ENCODE assay signal across 1 cellular context in the genomic region with DNA sequence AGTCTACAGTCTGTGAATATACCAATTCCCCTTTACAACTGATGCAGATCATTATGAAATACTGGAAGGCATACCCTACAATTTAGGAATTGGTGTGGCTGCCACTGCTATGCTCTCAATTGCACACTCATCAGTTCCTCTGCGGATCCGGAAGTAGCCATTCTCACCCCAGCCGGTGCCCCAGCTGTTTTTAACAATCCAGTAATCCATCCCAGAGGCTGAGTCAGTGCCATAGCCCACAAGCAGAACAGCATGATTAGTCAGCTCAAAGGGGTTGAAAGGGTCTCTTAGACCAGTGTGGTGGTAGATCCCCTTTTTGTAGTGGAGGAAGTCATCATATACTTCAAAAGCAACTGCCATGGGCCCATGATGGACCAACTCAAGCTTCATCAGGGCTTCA.
TF ChIP-seq lines count a peak whose summit lies in the region.

No MANE protein-coding gene starts in this region.

TF ChIP-seq in HepG2, 621 proteins besides CTCF, POLR2A, EP300 and RAD21 (continued from another document):
- TF ChIP-seq, protein P1, sequence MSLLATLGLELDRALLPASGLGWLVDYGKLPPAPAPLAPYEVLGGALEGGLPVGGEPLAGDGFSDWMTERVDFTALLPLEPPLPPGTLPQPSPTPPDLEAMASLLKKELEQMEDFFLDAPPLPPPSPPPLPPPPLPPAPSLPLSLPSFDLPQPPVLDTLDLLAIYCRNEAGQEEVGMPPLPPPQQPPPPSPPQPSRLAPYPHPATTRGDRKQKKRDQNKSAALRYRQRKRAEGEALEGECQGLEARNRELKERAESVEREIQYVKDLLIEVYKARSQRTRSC (CRISPR knock-in tag; IDR thresholded peaks at IDR 0.05; ENCODE audit: low read depth): no peak
- no peak for TF ChIP-seq TCF7 (IDR thresholded peaks at IDR 0.05; ENCODE audit: low read depth)
